ENCODE assay signal across 23 cellular contexts in genomic region chr3:166582231-166582630, GRCh38.
DNase-seq lines count a peak whose midpoint lies in the region; ATAC-seq and TF ChIP-seq lines count a peak whose summit lies in the region.
"Had no signal": no experiment of that assay in that cellular context is flagged by ENCODE, and none has a peak within 500 bp of the region (broad histone marks: within the 10 kb centered on the region; RNA-seq: fewer than 3 reads in every experiment).

No MANE protein-coding gene starts in this region.

- intact Hi-C loops in transverse colon (cut with DNase I; ENCODE audit: low total_unique reads): no loop called here

- TF ChIP-seq CTCF in astrocyte of the spinal cord (IDR thresholded peaks at IDR 0.05; ENCODE audit: low read depth, low read length) (no peak), transverse colon (IDR thresholded peaks at IDR 0.05) (no peak)

- WGBS in transverse colon (ENCODE audit: low coverage in 1 of 2), 2 donors: 65 to 79% methylated on average over 2 of the region's 2 CpGs

- no peak overlapping the region for H3K27ac ChIP-seq in transverse colon
- H3K27ac ChIP-seq: BLaER1 treated with 17β-estradiol and CSF1 and Interleukin-3, amounts not matched to agents 10 nM and 100 nM; HL-60; KMS-11; SK-N-MC had no signal

- TF ChIP-seq POLR2A in transverse colon (IDR thresholded peaks at IDR 0.05): no peak

- H3K27me3 ChIP-seq in transverse colon: no peaks in the 10 kb centered on the region
- H3K27me3 ChIP-seq: BLaER1 treated with 17β-estradiol and CSF1 and Interleukin-3, amounts not matched to agents 10 nM and 100 nM had no signal

- H3K36me3 ChIP-seq in transverse colon: no peaks in the 10 kb centered on the region
- H3K36me3 ChIP-seq: BLaER1 treated with 17β-estradiol and CSF1 and Interleukin-3, amounts not matched to agents 10 nM and 100 nM had no signal

- no peaks in the 10 kb centered on the region for H3K4me1 ChIP-seq in transverse colon
- H3K4me1 ChIP-seq: BLaER1 treated with 17β-estradiol and CSF1 and Interleukin-3, amounts not matched to agents 10 nM and 100 nM; Caco-2 had no signal

- peak; percentile 43 for DNase-seq in M059J (ENCODE audit: low read depth)
- peak; percentile 2 for DNase-seq in astrocyte of the spinal cord (ENCODE audit: low read depth, low spot score)
- peak; percentile 11 for DNase-seq in foreskin melanocyte
- no peak for DNase-seq in transverse colon
- no peak for DNase-seq in left lobe of liver (ENCODE audit: low spot score)
- DNase-seq in KG1 (lab: John Stamatoyannopoulos, UW): no peak
- DNase-seq: ACHN; Caco-2; CD4-positive, alpha-beta memory T cell; DND-41; H7; NCI-H1105; NCI-H146; NCI-H2029 treated with DMSO at 0.1 percent for 48 hours; NCI-H446 treated with DMSO at 0.1 percent for 48 hours; NCI-H526 treated with DMSO at 0.1 percent for 48 hours; OCI-M1; SHP77 had no signal

- H3K4me3 ChIP-seq in astrocyte of the spinal cord (ENCODE audit: low read depth, low read length): no peak overlapping the region
- H3K4me3 ChIP-seq in transverse colon: no peak overlapping the region
- H3K4me3 ChIP-seq: BLaER1 treated with 17β-estradiol and CSF1 and Interleukin-3, amounts not matched to agents 10 nM and 100 nM; SK-N-MC had no signal

- in situ Hi-C loops in astrocyte of the spinal cord (cut with HindIII; ENCODE audit: low sequenced_read_pairs) (no loop called here), transverse colon (cut with MboI; ENCODE audit: low pct_ligation_motif_present in 1 of 4, low pct_unique_long_range_greater_than_20kb in 1 of 4, low sequenced_read_pairs in 3 of 4) (no loop called here)

- no peaks in the 10 kb centered on the region for H3K9me3 ChIP-seq in transverse colon
- H3K9me3 ChIP-seq: BLaER1 treated with 17β-estradiol and CSF1 and Interleukin-3, amounts not matched to agents 10 nM and 100 nM; Caco-2 had no signal

- no peak for ATAC-seq in GM18520 (IDR thresholded peaks at IDR 0.05; ENCODE audit: unreplicated experiment)
- no peak for ATAC-seq in left lobe of liver

- no peak for TF ChIP-seq EP300 in transverse colon (IDR thresholded peaks at IDR 0.05; ENCODE audit: low read depth)

Comparison
In these comparisons a context has a peak if more than half of its experiments do, and no peak if none do; other contexts are left out.
1. DNase-seq: peak in M059J (single experiment), astrocyte of the spinal cord (single experiment) and foreskin melanocyte (single experiment); none in transverse colon (single experiment), left lobe of liver (single experiment) and KG1 (single experiment).